ENCODE assay signal across 1 cellular context in the genomic region with DNA sequence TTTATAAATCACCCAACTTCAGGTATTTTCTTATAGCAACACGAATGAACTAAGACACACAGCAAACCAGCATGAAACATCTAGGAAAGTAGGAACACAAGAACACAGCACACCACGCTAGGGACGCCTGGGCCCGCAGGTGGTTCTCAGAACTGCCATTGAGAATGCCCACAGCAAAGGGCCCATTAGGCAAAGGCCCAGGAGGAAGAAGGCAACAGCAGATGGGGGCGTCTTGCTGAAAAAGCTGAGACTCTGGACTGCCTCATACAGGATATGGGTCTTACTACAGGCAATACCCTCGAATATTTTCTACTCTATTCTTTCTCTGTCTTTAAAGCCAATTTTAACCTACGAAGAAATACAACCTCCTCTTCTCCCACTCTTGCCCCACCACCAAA.
TF ChIP-seq lines count a peak whose summit lies in the region.

No MANE protein-coding gene starts in this region.

TF ChIP-seq in GM23338, 12 proteins besides CTCF, POLR2A, EP300 and RAD21:
- TF ChIP-seq, protein P1, sequence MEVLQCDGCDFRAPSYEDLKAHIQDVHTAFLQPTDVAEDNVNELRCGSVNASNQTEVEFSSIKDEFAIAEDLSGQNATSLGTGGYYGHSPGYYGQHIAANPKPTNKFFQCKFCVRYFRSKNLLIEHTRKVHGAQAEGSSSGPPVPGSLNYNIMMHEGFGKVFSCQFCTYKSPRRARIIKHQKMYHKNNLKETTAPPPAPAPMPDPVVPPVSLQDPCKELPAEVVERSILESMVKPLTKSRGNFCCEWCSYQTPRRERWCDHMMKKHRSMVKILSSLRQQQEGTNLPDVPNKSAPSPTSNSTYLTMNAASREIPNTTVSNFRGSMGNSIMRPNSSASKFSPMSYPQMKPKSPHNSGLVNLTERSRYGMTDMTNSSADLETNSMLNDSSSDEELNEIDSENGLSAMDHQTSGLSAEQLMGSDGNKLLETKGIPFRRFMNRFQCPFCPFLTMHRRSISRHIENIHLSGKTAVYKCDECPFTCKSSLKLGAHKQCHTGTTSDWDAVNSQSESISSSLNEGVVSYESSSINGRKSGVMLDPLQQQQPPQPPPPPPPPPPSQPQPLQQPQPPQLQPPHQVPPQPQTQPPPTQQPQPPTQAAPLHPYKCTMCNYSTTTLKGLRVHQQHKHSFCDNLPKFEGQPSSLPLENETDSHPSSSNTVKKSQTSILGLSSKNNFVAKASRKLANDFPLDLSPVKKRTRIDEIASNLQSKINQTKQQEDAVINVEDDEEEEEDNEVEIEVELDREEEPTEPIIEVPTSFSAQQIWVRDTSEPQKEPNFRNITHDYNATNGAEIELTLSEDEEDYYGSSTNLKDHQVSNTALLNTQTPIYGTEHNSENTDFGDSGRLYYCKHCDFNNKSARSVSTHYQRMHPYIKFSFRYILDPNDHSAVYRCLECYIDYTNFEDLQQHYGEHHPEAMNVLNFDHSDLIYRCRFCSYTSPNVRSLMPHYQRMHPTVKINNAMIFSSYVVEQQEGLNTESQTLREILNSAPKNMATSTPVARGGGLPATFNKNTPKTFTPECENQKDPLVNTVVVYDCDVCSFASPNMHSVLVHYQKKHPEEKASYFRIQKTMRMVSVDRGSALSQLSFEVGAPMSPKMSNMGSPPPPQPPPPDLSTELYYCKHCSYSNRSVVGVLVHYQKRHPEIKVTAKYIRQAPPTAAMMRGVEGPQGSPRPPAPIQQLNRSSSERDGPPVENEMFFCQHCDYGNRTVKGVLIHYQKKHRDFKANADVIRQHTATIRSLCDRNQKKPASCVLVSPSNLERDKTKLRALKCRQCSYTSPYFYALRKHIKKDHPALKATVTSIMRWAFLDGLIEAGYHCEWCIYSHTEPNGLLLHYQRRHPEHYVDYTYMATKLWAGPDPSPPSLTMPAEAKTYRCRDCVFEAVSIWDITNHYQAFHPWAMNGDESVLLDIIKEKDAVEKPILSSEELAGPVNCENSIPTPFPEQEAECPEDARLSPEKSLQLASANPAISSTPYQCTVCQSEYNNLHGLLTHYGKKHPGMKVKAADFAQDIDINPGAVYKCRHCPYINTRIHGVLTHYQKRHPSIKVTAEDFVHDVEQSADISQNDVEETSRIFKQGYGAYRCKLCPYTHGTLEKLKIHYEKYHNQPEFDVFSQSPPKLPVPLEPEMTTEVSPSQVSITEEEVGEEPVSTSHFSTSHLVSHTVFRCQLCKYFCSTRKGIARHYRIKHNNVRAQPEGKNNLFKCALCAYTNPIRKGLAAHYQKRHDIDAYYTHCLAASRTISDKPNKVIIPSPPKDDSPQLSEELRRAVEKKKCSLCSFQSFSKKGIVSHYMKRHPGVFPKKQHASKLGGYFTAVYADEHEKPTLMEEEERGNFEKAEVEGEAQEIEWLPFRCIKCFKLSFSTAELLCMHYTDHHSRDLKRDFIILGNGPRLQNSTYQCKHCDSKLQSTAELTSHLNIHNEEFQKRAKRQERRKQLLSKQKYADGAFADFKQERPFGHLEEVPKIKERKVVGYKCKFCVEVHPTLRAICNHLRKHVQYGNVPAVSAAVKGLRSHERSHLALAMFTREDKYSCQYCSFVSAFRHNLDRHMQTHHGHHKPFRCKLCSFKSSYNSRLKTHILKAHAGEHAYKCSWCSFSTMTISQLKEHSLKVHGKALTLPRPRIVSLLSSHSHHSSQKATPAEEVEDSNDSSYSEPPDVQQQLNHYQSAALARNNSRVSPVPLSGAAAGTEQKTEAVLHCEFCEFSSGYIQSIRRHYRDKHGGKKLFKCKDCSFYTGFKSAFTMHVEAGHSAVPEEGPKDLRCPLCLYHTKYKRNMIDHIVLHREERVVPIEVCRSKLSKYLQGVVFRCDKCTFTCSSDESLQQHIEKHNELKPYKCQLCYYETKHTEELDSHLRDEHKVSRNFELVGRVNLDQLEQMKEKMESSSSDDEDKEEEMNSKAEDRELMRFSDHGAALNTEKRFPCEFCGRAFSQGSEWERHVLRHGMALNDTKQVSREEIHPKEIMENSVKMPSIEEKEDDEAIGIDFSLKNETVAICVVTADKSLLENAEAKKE (CRISPR knock-in tag; IDR thresholded peaks at IDR 0.05): no peak
- TF ChIP-seq CREB1 (CRISPR knock-in tag; IDR thresholded peaks at IDR 0.05; ENCODE audit: low read depth) (no peak), ZNF114 (CRISPR knock-in tag; IDR thresholded peaks at IDR 0.05) (no peak), JUNB (IDR thresholded peaks at IDR 0.05; ENCODE audit: unreplicated experiment) (no peak), STAT1 (IDR thresholded peaks at IDR 0.05; ENCODE audit: unreplicated experiment) (no peak), EZH2 (IDR thresholded peaks at IDR 0.05; ENCODE audit: low read depth, unreplicated experiment) (no peak), EZH2phosphoT487 (IDR thresholded peaks at IDR 0.05; ENCODE audit: unreplicated experiment) (no peak), POLR2AphosphoS5 (IDR thresholded peaks at IDR 0.05; ENCODE audit: low read depth) (no peak), ZNF331 (CRISPR knock-in tag; IDR thresholded peaks at IDR 0.05; ENCODE audit: low read depth) (no peak), NANOG (IDR thresholded peaks at IDR 0.05; ENCODE audit: borderline replicate concordance) (no peak)
- TF ChIP-seq, protein P2, sequence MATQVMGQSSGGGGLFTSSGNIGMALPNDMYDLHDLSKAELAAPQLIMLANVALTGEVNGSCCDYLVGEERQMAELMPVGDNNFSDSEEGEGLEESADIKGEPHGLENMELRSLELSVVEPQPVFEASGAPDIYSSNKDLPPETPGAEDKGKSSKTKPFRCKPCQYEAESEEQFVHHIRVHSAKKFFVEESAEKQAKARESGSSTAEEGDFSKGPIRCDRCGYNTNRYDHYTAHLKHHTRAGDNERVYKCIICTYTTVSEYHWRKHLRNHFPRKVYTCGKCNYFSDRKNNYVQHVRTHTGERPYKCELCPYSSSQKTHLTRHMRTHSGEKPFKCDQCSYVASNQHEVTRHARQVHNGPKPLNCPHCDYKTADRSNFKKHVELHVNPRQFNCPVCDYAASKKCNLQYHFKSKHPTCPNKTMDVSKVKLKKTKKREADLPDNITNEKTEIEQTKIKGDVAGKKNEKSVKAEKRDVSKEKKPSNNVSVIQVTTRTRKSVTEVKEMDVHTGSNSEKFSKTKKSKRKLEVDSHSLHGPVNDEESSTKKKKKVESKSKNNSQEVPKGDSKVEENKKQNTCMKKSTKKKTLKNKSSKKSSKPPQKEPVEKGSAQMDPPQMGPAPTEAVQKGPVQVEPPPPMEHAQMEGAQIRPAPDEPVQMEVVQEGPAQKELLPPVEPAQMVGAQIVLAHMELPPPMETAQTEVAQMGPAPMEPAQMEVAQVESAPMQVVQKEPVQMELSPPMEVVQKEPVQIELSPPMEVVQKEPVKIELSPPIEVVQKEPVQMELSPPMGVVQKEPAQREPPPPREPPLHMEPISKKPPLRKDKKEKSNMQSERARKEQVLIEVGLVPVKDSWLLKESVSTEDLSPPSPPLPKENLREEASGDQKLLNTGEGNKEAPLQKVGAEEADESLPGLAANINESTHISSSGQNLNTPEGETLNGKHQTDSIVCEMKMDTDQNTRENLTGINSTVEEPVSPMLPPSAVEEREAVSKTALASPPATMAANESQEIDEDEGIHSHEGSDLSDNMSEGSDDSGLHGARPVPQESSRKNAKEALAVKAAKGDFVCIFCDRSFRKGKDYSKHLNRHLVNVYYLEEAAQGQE (IDR thresholded peaks at IDR 0.05; ENCODE audit: unreplicated experiment): no peak
- TF ChIP-seq, protein P3, sequence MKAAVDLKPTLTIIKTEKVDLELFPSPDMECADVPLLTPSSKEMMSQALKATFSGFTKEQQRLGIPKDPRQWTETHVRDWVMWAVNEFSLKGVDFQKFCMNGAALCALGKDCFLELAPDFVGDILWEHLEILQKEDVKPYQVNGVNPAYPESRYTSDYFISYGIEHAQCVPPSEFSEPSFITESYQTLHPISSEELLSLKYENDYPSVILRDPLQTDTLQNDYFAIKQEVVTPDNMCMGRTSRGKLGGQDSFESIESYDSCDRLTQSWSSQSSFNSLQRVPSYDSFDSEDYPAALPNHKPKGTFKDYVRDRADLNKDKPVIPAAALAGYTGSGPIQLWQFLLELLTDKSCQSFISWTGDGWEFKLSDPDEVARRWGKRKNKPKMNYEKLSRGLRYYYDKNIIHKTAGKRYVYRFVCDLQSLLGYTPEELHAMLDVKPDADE (IDR thresholded peaks at IDR 0.05): no peak
